ENCODE assay signal across 28 cellular contexts in genomic region chr2:134457765-134458202, GRCh38.
DNase-seq lines count a peak whose midpoint lies in the region; ATAC-seq and TF ChIP-seq lines count a peak whose summit lies in the region.
"Had no signal": no experiment of that assay in that cellular context is flagged by ENCODE, and none has a peak within 500 bp of the region (broad histone marks: within the 10 kb centered on the region; RNA-seq: fewer than 3 reads in every experiment).

No MANE protein-coding gene starts in this region.

- H3K27ac ChIP-seq in left ventricle myocardium inferior (replicated peaks), result no peak overlapping the region
- no peak overlapping the region for H3K27ac ChIP-seq in coronary artery
- H3K27ac ChIP-seq: SJSA1, suprapubic skin had no signal

- no peaks in the 10 kb centered on the region for H3K9me3 Mint-ChIP-seq in nephron progenitor cell
- H3K9me3 Mint-ChIP-seq: activated CD4-positive, alpha-beta T cell treated with anti-CD3 and anti-CD28 coated beads, Interleukin-2, amount 10 ng/mL, durations not matched to agents 24 days and 14 days; activated T-cell treated with anti-CD3 and anti-CD28 coated beads, Interleukin-2, amount 50 U/mL, for 72 hours; central memory CD8-positive, alpha-beta T cell; dendritic cell treated with granulocyte-macrophage colony-stimulating factor and Interleukin-4, amounts not matched to agents 40 ng/mL and 50 ng/mL, for 4 days; endodermal cell; nephron; WTC11 had no signal

- H3K27me3 ChIP-seq in left ventricle myocardium inferior (ENCODE audit: low read depth), result no peaks in the 10 kb centered on the region
- H3K27me3 ChIP-seq: BE2C, SJSA1, suprapubic skin had no signal

- TF ChIP-seq CTCF in left ventricle myocardium inferior (IDR thresholded peaks at IDR 0.05; ENCODE audit: borderline replicate concordance), result no peak
- no peak for TF ChIP-seq CTCF in coronary artery (IDR thresholded peaks at IDR 0.05)
- TF ChIP-seq CTCF in nephron progenitor cell (IDR thresholded peaks at IDR 0.05), result no peak

- no peaks in the 10 kb centered on the region for H3K36me3 Mint-ChIP-seq in nephron progenitor cell (ENCODE audit: low read depth)
- H3K36me3 Mint-ChIP-seq: WTC11 had no signal

- H3K27me3 Mint-ChIP-seq in nephron progenitor cell (ENCODE audit: low read depth, poor library complexity), result peaks cover 4% of the 10 kb centered on the region
- H3K27me3 Mint-ChIP-seq: activated CD4-positive, alpha-beta T cell treated with anti-CD3 and anti-CD28 coated beads, Interleukin-2, amount 10 ng/mL, durations not matched to agents 24 days and 14 days; central memory CD8-positive, alpha-beta T cell; dendritic cell treated with granulocyte-macrophage colony-stimulating factor and Interleukin-4, amounts not matched to agents 40 ng/mL and 50 ng/mL, for 4 days had no signal

- peaks cover 4% of the 10 kb centered on the region for H3K4me1 ChIP-seq in left ventricle myocardium inferior
- H3K4me1 ChIP-seq: BE2C, HAP-1, SJSA1 had no signal

- no peak for ATAC-seq in HG03378 (IDR thresholded peaks at IDR 0.05; ENCODE audit: unreplicated experiment)
- ATAC-seq in HG02678 (IDR thresholded peaks at IDR 0.05; ENCODE audit: unreplicated experiment), result no peak
- ATAC-seq: activated T-cell treated with anti-CD3 and anti-CD28 coated beads, Interleukin-2, amount 50 U/mL, for 72 hours; esophagus mucosa; WTC11 had no signal

- intact Hi-C loops in cardiac septum (cut with DNase I), result loop anchor here (10.0 kb wide), 1 partner anchor 83 kb away; no protein-coding TSS in a partner anchor
- intact Hi-C loops in left ventricle myocardium inferior (cut with micrococcal nuclease), result no loop called here

- no peak overlapping the region for H3K4me3 Mint-ChIP-seq in nephron progenitor cell
- H3K4me3 Mint-ChIP-seq: activated CD4-positive, alpha-beta T cell treated with anti-CD3 and anti-CD28 coated beads, Interleukin-2, amount 10 ng/mL, durations not matched to agents 24 days and 14 days; activated T-cell treated with anti-CD3 and anti-CD28 coated beads, Interleukin-2, amount 50 U/mL, for 72 hours; central memory CD8-positive, alpha-beta T cell; dendritic cell treated with granulocyte-macrophage colony-stimulating factor and Interleukin-4, amounts not matched to agents 40 ng/mL and 50 ng/mL, for 4 days; endodermal cell; nephron; WTC11 had no signal

- H3K9me3 ChIP-seq in left ventricle myocardium inferior (replicated peaks), result no peaks in the 10 kb centered on the region
- H3K9me3 ChIP-seq: BE2C, HAP-1, SJSA1, suprapubic skin had no signal

- peak overlapping the region; percentile 42 for H3K27ac Mint-ChIP-seq in nephron progenitor cell
- H3K27ac Mint-ChIP-seq: activated CD4-positive, alpha-beta T cell treated with anti-CD3 and anti-CD28 coated beads, Interleukin-2, amount 10 ng/mL, durations not matched to agents 24 days and 14 days; activated T-cell treated with anti-CD3 and anti-CD28 coated beads, Interleukin-2, amount 50 U/mL, for 72 hours; dendritic cell treated with granulocyte-macrophage colony-stimulating factor and Interleukin-4, amounts not matched to agents 40 ng/mL and 50 ng/mL, for 4 days; endodermal cell; nephron; WTC11 had no signal

- no peaks in the 10 kb centered on the region for H3K36me3 ChIP-seq in left ventricle myocardium inferior
- H3K36me3 ChIP-seq: BE2C, HAP-1, SJSA1, suprapubic skin had no signal

- H3K4me3 ChIP-seq in left ventricle myocardium inferior (no peak overlapping the region), coronary artery (no peak overlapping the region)
- H3K4me3 ChIP-seq: HAP-1, SJSA1, suprapubic skin had no signal

- peaks cover 47% of the 10 kb centered on the region for H3K4me1 Mint-ChIP-seq in nephron progenitor cell
- H3K4me1 Mint-ChIP-seq: activated CD4-positive, alpha-beta T cell treated with anti-CD3 and anti-CD28 coated beads, Interleukin-2, amount 10 ng/mL, durations not matched to agents 24 days and 14 days had no signal

- DNase-seq in cardiac septum (ENCODE audit: low spot score) (peak; percentile 56), left ventricle myocardium inferior (no peak), coronary artery (ENCODE audit: low spot score) (peak; percentile 41), nephron progenitor cell (no peak)
- DNase-seq in activated CD4-positive, alpha-beta T cell treated with anti-CD3 and anti-CD28 coated beads, Interleukin-2, amount 50 U/mL, for 1 hour, result no peak
- DNase-seq: ACHN; activated CD4-positive, alpha-beta T cell treated with anti-CD3 and anti-CD28 coated beads, Interleukin-2, amount 10 ng/mL, durations not matched to agents 24 days and 14 days; activated T-cell treated with anti-CD3 and anti-CD28 coated beads, Interleukin-2, amount 50 U/mL, for 72 hours; BE2C; DMS79; IMR-90; kidney; mammary epithelial cell; NCI-H1436 treated with DMSO at 0.1 percent for 48 hours; NCI-H446 treated with DMSO at 0.1 percent for 48 hours; stimulated activated CD4-positive, alpha-beta T cell treated with anti-CD3 and anti-CD28 coated beads, Interleukin-15, amount 100 ng/mL, for 24 hours; stimulated activated naive CD4-positive, alpha-beta T cell had no signal

Comparison
In these comparisons a context has a peak if more than half of its experiments do, and no peak if none do; other contexts are left out.
1. DNase-seq: peak in cardiac septum (single experiment) and coronary artery (single experiment); none in left ventricle myocardium inferior (single experiment), nephron progenitor cell (single experiment) and activated CD4-positive, alpha-beta T cell treated with anti-CD3 and anti-CD28 coated beads, Interleukin-2, amount 50 U/mL, for 1 hour (single experiment).